18 cellular contexts compared by ENCODE assay signal in the genomic region with DNA sequence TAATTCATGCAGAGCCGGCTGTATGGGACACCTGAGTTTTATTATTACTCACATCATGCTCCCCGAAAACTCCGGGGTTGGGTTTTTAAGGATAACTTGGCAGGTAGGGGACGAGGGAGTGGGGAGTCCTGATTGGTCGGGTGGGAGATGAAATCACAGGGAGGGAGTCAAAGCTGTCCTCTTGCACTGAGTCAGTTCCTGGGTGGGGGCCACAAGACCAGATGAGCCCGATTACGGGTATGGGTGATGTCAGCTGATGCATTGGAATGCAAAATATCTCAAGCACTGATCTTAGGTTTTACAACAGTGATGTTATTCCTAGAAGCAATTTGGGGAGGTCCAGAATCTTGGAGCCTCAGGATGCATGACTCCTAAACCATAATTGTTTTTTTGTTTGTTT. TPM values are rescaled to one million over a fixed set of nuclear protein-coding genes. Genes with fewer than 3 reads are reported as not detected.
DNase-seq lines count a peak whose midpoint lies in the region; ATAC-seq, FAIRE-seq and TF ChIP-seq lines count a peak whose summit lies in the region.
"Had no signal": no experiment of that assay in that cellular context is flagged by ENCODE, and none has a peak within 500 bp of the region (broad histone marks: within the 10 kb centered on the region; RNA-seq: fewer than 3 reads in every experiment).

No MANE protein-coding gene starts in this region.

- peak; percentile 44 for FAIRE-seq in keratinocyte (lab: Jason Lieb, UNC)

- POLR2A ChIA-PET in BJ (lab: Charles Lee), result no interaction called here

- peaks cover 9% of the 10 kb centered on the region for H3K4me1 Mint-ChIP-seq in activated T-cell treated with anti-CD3 and anti-CD28 coated beads, Interleukin-2, amount 50 U/mL, for 4 hours (ENCODE audit: low read depth)

- no peaks in the 10 kb centered on the region for H3K9me3 Mint-ChIP-seq in activated T-cell treated with anti-CD3 and anti-CD28 coated beads, Interleukin-2, amount 50 U/mL, for 4 hours
- H3K9me3 Mint-ChIP-seq: dendritic cell treated with granulocyte-macrophage colony-stimulating factor and Interleukin-4, amounts not matched to agents 40 ng/mL and 50 ng/mL, for 4 days had no signal

- H3K27ac ChIP-seq in keratinocyte (ENCODE audit: control insufficient read depth, insufficient read depth, low read length), result no peak overlapping the region
- H3K27ac ChIP-seq: lower lobe of right lung had no signal

- H3K27me3 Mint-ChIP-seq in activated T-cell treated with anti-CD3 and anti-CD28 coated beads, Interleukin-2, amount 50 U/mL, for 4 hours (ENCODE audit: low read depth), result no peaks in the 10 kb centered on the region

- H3K36me3 ChIP-seq in BJ (ENCODE audit: control insufficient read depth, insufficient read depth, low read length), result no peaks in the 10 kb centered on the region
- no peaks in the 10 kb centered on the region for H3K36me3 ChIP-seq in keratinocyte (ENCODE audit: control insufficient read depth in 2 of 2, extremely low read depth in 1 of 2, insufficient read depth in 2 of 2, low read length in 2 of 2)
- H3K36me3 ChIP-seq: lower lobe of right lung had no signal

- H3K9ac ChIP-seq in keratinocyte (ENCODE audit: control insufficient read depth, extremely low read depth, insufficient read depth, low read length), result no peak overlapping the region

- TF ChIP-seq CTCF in BJ (IDR thresholded peaks at IDR 0.05; ENCODE audit: insufficient read depth, low read depth, low read length), result no peak
- no peak for TF ChIP-seq CTCF in cardiac fibroblast (IDR thresholded peaks at IDR 0.05; ENCODE audit: low read depth, low read length)
- TF ChIP-seq CTCF in keratinocyte (optimal IDR thresholded peaks at IDR 0.05 in 1 of 3, IDR thresholded peaks at IDR 0.05 in 1 of 3, conservative IDR thresholded peaks at IDR 0.05 in 1 of 3; ENCODE audit: extremely low read depth in 1 of 3, insufficient read depth in 2 of 3, low read length in 3 of 3), result no peak

- no peaks in the 10 kb centered on the region for H3K36me3 Mint-ChIP-seq in activated T-cell treated with anti-CD3 and anti-CD28 coated beads, Interleukin-2, amount 50 U/mL, for 4 hours (ENCODE audit: insufficient read depth)

- no peak for ATAC-seq in activated T-cell treated with anti-CD3 and anti-CD28 coated beads, Interleukin-2, amount 50 U/mL, for 4 hours
- ATAC-seq in HG02678 (IDR thresholded peaks at IDR 0.05; ENCODE audit: unreplicated experiment), result no peak
- ATAC-seq: lower lobe of right lung had no signal

- no peaks in the 10 kb centered on the region for H3K79me2 ChIP-seq in keratinocyte (ENCODE audit: control insufficient read depth, insufficient read depth, low read length)

- peaks cover 7% of the 10 kb centered on the region for H3K4me1 ChIP-seq in keratinocyte (ENCODE audit: control insufficient read depth, extremely low read depth, insufficient read depth, low read length)

- H4K20me1 ChIP-seq in keratinocyte (ENCODE audit: control insufficient read depth, extremely low read depth, insufficient read depth, low read length), result no peaks in the 10 kb centered on the region

- H2AFZ ChIP-seq in keratinocyte (ENCODE audit: control insufficient read depth, low read length), result no peak overlapping the region

- H3K4me3 Mint-ChIP-seq in activated T-cell treated with anti-CD3 and anti-CD28 coated beads, Interleukin-2, amount 50 U/mL, for 4 hours, result no peak overlapping the region
- H3K4me3 Mint-ChIP-seq: dendritic cell treated with granulocyte-macrophage colony-stimulating factor and Interleukin-4, amounts not matched to agents 40 ng/mL and 50 ng/mL, for 4 days had no signal

- DNase-seq in BJ (ENCODE audit: low read depth), result peak; percentile 46
- DNase-seq in LHCN-M2 (ENCODE audit: low read depth), result peak; percentile 46
- peak; percentile 12 to 70 for DNase-seq in cardiac fibroblast (ENCODE audit: low read depth in 2 of 2)
- DNase-seq in keratinocyte (ENCODE audit: low read depth, low spot score), result no peak
- DNase-seq in HK-2 (ENCODE audit: unreplicated experiment), result no peak
- no peak for DNase-seq in NCI-H187 treated with DMSO at 0.1 percent for 48 hours (lab: John Stamatoyannopoulos, UW)
- no peak for DNase-seq in activated T-cell treated with anti-CD3 and anti-CD28 coated beads, Interleukin-2, amount 50 U/mL, for 4 hours
- DNase-seq: activated CD4-positive, CD25-positive, alpha-beta regulatory T cell; activated effector memory CD4-positive, alpha-beta T cell treated with anti-CD3 and anti-CD28 coated beads, Interleukin-2, amount 50 U/mL, for 16 hours; anterior cingulate cortex; COR-L47; lower lobe of right lung; naive B cell; NCI-H2081 treated with DMSO at 0.1 percent for 48 hours; NCI-H69; stimulated activated naive CD4-positive, alpha-beta T cell treated with Interleukin-2 at 50 U/mL for 16 hours had no signal

- H3K9me1 ChIP-seq in keratinocyte (ENCODE audit: control insufficient read depth, extremely low read depth, insufficient read depth, low read length), result no peaks in the 10 kb centered on the region

- dilution Hi-C loops in keratinocyte (cut with MboI; ENCODE audit: extremely low pct_ligation_motif_present, low sequenced_read_pairs), result no loop called here

- no peaks in the 10 kb centered on the region for H3K9me3 ChIP-seq in keratinocyte (ENCODE audit: control insufficient read depth, low read depth, low read length)
- H3K9me3 ChIP-seq: lower lobe of right lung had no signal

- H3K4me3 ChIP-seq in BJ (ENCODE audit: low read depth, low read length), result no peak overlapping the region
- no peak overlapping the region for H3K4me3 ChIP-seq in cardiac fibroblast (replicated peaks in 1 of 2; ENCODE audit: low read depth in 2 of 2, low read length in 2 of 2)
- H3K4me3 ChIP-seq in keratinocyte (ENCODE audit: control insufficient read depth in 2 of 3, extremely low read depth in 1 of 3, insufficient read depth in 2 of 3, low read depth in 1 of 3, low read length in 3 of 3), result no peak overlapping the region
- H3K4me3 ChIP-seq: lower lobe of right lung had no signal

- CTCF ChIA-PET in BJ (lab: Yijun Ruan, JAX), result no interaction called here

- H3K27me3 ChIP-seq in BJ (ENCODE audit: control insufficient read depth, insufficient read depth, low read length) (no peaks in the 10 kb centered on the region), keratinocyte (ENCODE audit: control insufficient read depth, extremely low read depth, insufficient read depth, low read length) (no peaks in the 10 kb centered on the region)

- peak overlapping the region; percentile 46 for H3K4me2 ChIP-seq in keratinocyte (ENCODE audit: control insufficient read depth, extremely low read depth, insufficient read depth, low read depth, low read length)

RNA-seq across cellular contexts. Expression of a gene that starts 18.6 kb away (rescaled TPM):
- polyA plus RNA-seq in BJ (2011; rRNA removed) (13.9 and 23.2 TPM in 2 replicates), keratinocyte (22.8 to 31.0 TPM (median 24.0 TPM) in 3 replicates)
- polyA minus RNA-seq in BJ (2011; rRNA and poly(A)+ RNA removed), result 12.8 and 15.3 TPM in 2 replicates
- 28.3 and 29.8 TPM in 2 replicates for total RNA-seq in LHCN-M2 (2014; rRNA removed)
- polyA plus RNA-seq in LHCN-M2 (2012), result 11.4 TPM
- polyA plus RNA-seq in keratinocyte (2011; ENCODE audit: low read depth), result 18.2 TPM
- polyA plus RNA-seq in keratinocyte (2011; cell fraction: cytosol; rRNA removed), result 10.4 and 18.9 TPM in 2 replicates
- 34.2 and 41.7 TPM in 2 replicates for polyA plus RNA-seq in keratinocyte (2011; cell fraction: nucleus; rRNA removed)
- 14.7 and 19.2 TPM in 2 replicates for polyA plus RNA-seq in keratinocyte (2012; ENCODE audit: low replicate concordance)
- 5.0 to 32.4 TPM (median 19.9 TPM) in 3 replicates for polyA minus RNA-seq in keratinocyte
- 13.4 TPM for polyA minus RNA-seq in keratinocyte (2011; cell fraction: cytosol; rRNA and poly(A)+ RNA removed)
- 31.8 and 48.5 TPM in 2 replicates for polyA minus RNA-seq in keratinocyte (2011; cell fraction: nucleus; rRNA and poly(A)+ RNA removed)
- 10 to 100 TPM; 21.7 to 23.6 (median 22.0) TPM for total RNA-seq in activated T-cell treated with anti-CD3 and anti-CD28 coated beads, Interleukin-2, amount 50 U/mL, for 4 hours

RNA-seq across cellular contexts. Expression of a gene that starts 28.0 kb away (rescaled TPM):
- 10.4 and 13.7 TPM in 2 replicates for polyA plus RNA-seq in BJ (2011; rRNA removed)
- polyA minus RNA-seq in BJ (2011; rRNA and poly(A)+ RNA removed), result 12.4 and 18.7 TPM in 2 replicates
- total RNA-seq in LHCN-M2 (2014; rRNA removed), result 9.2 and 14.2 TPM in 2 replicates
- 11.7 TPM for polyA plus RNA-seq in LHCN-M2 (2012)
- 21.4 to 26.8 TPM (median 24.5 TPM) in 3 replicates for polyA plus RNA-seq in keratinocyte
- polyA plus RNA-seq in keratinocyte (2011; ENCODE audit: low read depth), result 20.1 TPM
- 18.5 and 29.4 TPM in 2 replicates for polyA plus RNA-seq in keratinocyte (2011; cell fraction: cytosol; rRNA removed)
- polyA plus RNA-seq in keratinocyte (2011; cell fraction: nucleus; rRNA removed), result 20.8 and 21.6 TPM in 2 replicates
- 10.6 and 19.4 TPM in 2 replicates for polyA plus RNA-seq in keratinocyte (2012; ENCODE audit: low replicate concordance)
- 26.0 to 49.0 TPM (median 46.0 TPM) in 3 replicates for polyA minus RNA-seq in keratinocyte
- 19.0 TPM for polyA minus RNA-seq in keratinocyte (2011; cell fraction: cytosol; rRNA and poly(A)+ RNA removed)
- polyA minus RNA-seq in keratinocyte (2011; cell fraction: nucleus; rRNA and poly(A)+ RNA removed), result 11.8 and 33.2 TPM in 2 replicates
- 10 to 100 TPM; 16.2 to 25.4 (median 22.6) TPM for total RNA-seq in activated T-cell treated with anti-CD3 and anti-CD28 coated beads, Interleukin-2, amount 50 U/mL, for 4 hours

Comparison
In these comparisons a context has a peak if more than half of its experiments do, and no peak if none do; other contexts are left out.
1. DNase-seq: peak in BJ (single experiment), LHCN-M2 (single experiment) and cardiac fibroblast (2 of 2); none in keratinocyte (single experiment), HK-2 (single experiment), NCI-H187 treated with DMSO at 0.1 percent for 48 hours (single experiment) and activated T-cell treated with anti-CD3 and anti-CD28 coated beads, Interleukin-2, amount 50 U/mL, for 4 hours (single experiment).